Comparison of ENCODE assay signal across 7 cellular contexts in genomic region chr20:56981301-56981700, GRCh38.
"Had no signal": no experiment of that assay in that cellular context is flagged by ENCODE, and none has a peak within 500 bp of the region (broad histone marks: within the 10 kb centered on the region; RNA-seq: fewer than 3 reads in every experiment).

No MANE protein-coding gene starts in this region.

- H2AFZ ChIP-seq: GM23248 had no signal

- FAIRE-seq: H1, H54, K562 had no signal

- H3K4me3 ChIP-seq: GM23248, K562 had no signal

- H3K4me3 Mint-ChIP-seq: H9 had no signal

- H3K27ac Mint-ChIP-seq: H9 had no signal

- DNase-seq: GM23248, H9, HCEC 1CT, IMR-90 had no signal

- H3K27ac ChIP-seq: GM23248 had no signal

- H3K9ac ChIP-seq: GM23248 had no signal

- ATAC-seq: K562 had no signal
